In the genomic region with DNA sequence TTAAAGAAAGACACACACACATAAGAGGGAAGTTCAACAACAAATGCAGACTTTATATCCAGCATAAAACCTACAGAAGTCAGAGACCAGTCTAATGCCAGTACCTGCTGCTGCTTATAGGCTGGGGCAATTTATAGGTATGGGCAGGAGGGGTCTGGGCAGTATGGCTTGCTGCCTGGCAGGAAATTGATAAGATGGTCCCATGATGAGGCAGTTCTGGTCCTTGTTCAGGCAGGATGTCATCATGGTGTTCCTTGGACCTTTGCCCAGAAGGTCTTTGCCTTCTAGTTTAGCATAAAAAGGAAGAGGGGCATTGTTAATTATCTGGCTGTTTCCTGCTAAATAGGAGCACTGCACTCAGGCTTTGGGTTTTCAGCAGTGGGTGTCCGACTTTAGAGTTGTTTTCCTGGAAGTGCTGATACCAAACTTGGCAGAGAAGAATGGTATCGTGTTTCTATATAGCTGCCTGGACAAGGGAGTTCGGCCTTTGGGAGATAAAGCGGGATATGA, we compare ENCODE assay signal across 10 cellular contexts. TPM values are rescaled to one million over a fixed set of nuclear protein-coding genes. Genes with fewer than 3 reads are reported as not detected.
DNase-seq lines count a peak whose midpoint lies in the region; ATAC-seq and TF ChIP-seq lines count a peak whose summit lies in the region.
"Had no signal": no experiment of that assay in that cellular context is flagged by ENCODE, and none has a peak within 500 bp of the region (broad histone marks: within the 10 kb centered on the region; RNA-seq: fewer than 3 reads in every experiment).

No MANE protein-coding gene starts in this region.

- H3K4me1 ChIP-seq in upper lobe of left lung, result peaks cover 10 to 24% (median 17%) of the 10 kb centered on the region in 4 donors

- peak overlapping the region; percentile 10; the same call in 1 of the 2 replicates for H3K27ac ChIP-seq in VCaP
- peak overlapping the region; percentile 56 to 88 (median 74) for H3K27ac ChIP-seq in upper lobe of left lung

- no peaks in the 10 kb centered on the region for H3K36me3 ChIP-seq in upper lobe of left lung

- H3K27me3 ChIP-seq in upper lobe of left lung, result no peaks in the 10 kb centered on the region

- no peaks in the 10 kb centered on the region for H3K9me3 ChIP-seq in upper lobe of left lung

- peak; percentile 35 to 89 (median 71) for TF ChIP-seq EP300 in upper lobe of left lung (IDR thresholded peaks at IDR 0.05)

- intact Hi-C loops in left ventricle myocardium superior (cut with micrococcal nuclease), result no loop called here

- TF ChIP-seq CTCF in VCaP (conservative IDR thresholded peaks at IDR 0.05), result no peak
- no peak for TF ChIP-seq CTCF in upper lobe of left lung (IDR thresholded peaks at IDR 0.05)

- peak in 1 of 4 donors; percentile 8 for TF ChIP-seq POLR2A in upper lobe of left lung (IDR thresholded peaks at IDR 0.05)

- peak; percentile 60 for ATAC-seq in left ventricle myocardium superior
- ATAC-seq in upper lobe of left lung (ENCODE audit: low FRiP score in 2 of 2), result peak in 1 of 2 donors; percentile 20
- no peak for ATAC-seq in GM18511 (IDR thresholded peaks at IDR 0.05; ENCODE audit: unreplicated experiment)
- ATAC-seq: HCT116; stimulated activated naive CD8-positive, alpha-beta T cell treated with anti-CD3 and anti-CD28 coated beads, Interleukin-15, Interleukin-2, amounts not matched to agents 100 U/mL and 50 U/mL, for 24 hours had no signal

- DNase-seq in NCI-H2196 (lab: John Stamatoyannopoulos, UW; ENCODE audit: unreplicated experiment) (peak; percentile 63), NCI-H2196 treated with DMSO at 0.1 percent for 48 hours (lab: John Stamatoyannopoulos, UW; ENCODE audit: unreplicated experiment) (no peak), left ventricle myocardium superior (no peak), upper lobe of left lung (peak in 1 of 2 donors; percentile 45), NCI-H1694 (lab: John Stamatoyannopoulos, UW) (no peak), kidney glomerular epithelial cell (lab: John Stamatoyannopoulos, UW) (no peak)
- DNase-seq: stimulated activated naive CD8-positive, alpha-beta T cell treated with anti-CD3 and anti-CD28 coated beads, Interleukin-15, Interleukin-2, amounts not matched to agents 100 U/mL and 50 U/mL, for 24 hours had no signal

- H3K4me3 ChIP-seq in upper lobe of left lung, result no peak overlapping the region

- 51 to 53% methylated on average over 4 of the region's 4 CpGs for WGBS in upper lobe of left lung, 2 donors

RNA-seq across cellular contexts. Expression of a gene that starts 10.4 kb away (rescaled TPM):
- 2.3 TPM for total RNA-seq in left ventricle myocardium superior
- total RNA-seq in upper lobe of left lung, result 10 to 100 TPM in 1 of 6 donors, 1 to 10 TPM in 5; 1.0 to 10.6 (median 3.2) TPM

RNA-seq across cellular contexts. Expression of a gene that starts 49.6 kb away (rescaled TPM):
- total RNA-seq in left ventricle myocardium superior (10.9 TPM), upper lobe of left lung (10 to 100 TPM; 11.6 to 20.8 (median 14.4) TPM)
